ENCODE assay signal across 24 cellular contexts in the genomic region with DNA sequence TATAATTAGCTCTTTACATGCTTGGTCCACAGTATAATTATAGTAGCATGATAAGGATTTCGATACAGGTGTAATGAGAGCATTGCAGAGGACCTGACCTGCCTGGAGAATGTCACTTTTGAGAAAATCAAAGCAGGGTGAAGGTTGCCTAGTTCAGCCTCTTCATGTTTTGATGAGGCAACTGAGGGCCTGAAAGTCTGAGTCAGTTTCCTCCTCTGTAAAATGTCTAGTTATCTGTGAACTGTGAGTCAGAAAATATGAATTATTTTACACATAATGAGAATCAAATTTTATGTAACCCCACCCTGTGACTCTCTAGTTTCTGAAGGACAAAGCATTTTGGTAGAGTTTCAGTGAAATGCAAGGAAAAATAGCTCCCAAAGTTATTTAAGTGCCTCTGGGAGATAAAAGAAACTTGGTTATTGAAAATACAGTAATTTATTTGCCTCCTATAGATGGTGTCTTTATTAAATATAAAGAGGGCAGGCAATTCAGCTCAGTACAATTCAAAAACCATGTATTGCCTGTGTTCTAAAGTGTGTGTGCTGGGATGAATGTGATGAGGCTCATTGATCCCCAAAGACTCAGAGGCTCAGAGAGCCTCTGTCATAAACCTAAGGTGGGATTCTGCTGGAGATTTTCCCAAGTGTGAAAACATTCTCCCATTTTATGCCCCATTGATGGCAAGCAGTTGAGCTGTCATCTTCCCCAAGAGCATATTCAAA. TPM values are rescaled to one million over a fixed set of nuclear protein-coding genes. Genes with fewer than 3 reads are reported as not detected.
DNase-seq lines count a peak whose midpoint lies in the region; ATAC-seq and TF ChIP-seq lines count a peak whose summit lies in the region.
"Had no signal": no experiment of that assay in that cellular context is flagged by ENCODE, and none has a peak within 500 bp of the region (broad histone marks: within the 10 kb centered on the region; RNA-seq: fewer than 3 reads in every experiment).

No MANE protein-coding gene starts in this region.

- intact Hi-C loops in activated CD4-positive, alpha-beta T cell treated with anti-CD3 and anti-CD28 coated beads for 36 hours (cut with DNase I, micrococcal nuclease), result loop anchor here (1.0 to 5.0 kb wide), 3 partner anchors 69 to 283 kb away; no protein-coding TSS in a partner anchor

- POLR2A ChIA-PET in activated CD4-positive, alpha-beta T cell treated with anti-CD3 and anti-CD28 coated beads for 36 hours (lab: Charles Lee), result no interaction called here

- peaks cover 11% of the 10 kb centered on the region for H3K4me1 Mint-ChIP-seq in activated CD4-positive, alpha-beta T cell treated with anti-CD3 and anti-CD28 coated beads for 36 hours
- H3K4me1 Mint-ChIP-seq in activated T-helper 17 cell treated with anti-CD3 and anti-CD28 coated beads, Interleukin-2, amount 50 U/mL, for 72 hours, result no peaks in the 10 kb centered on the region
- H3K4me1 Mint-ChIP-seq: CD14-positive monocyte, nephron had no signal

- peak; percentile 98 for ATAC-seq in activated CD4-positive, alpha-beta T cell treated with anti-CD3 and anti-CD28 coated beads for 36 hours
- peak; percentile 97 for ATAC-seq in activated T-helper 17 cell treated with anti-CD3 and anti-CD28 coated beads, Interleukin-2, amount 50 U/mL, for 72 hours (replicated peaks)
- ATAC-seq: body of pancreas, esophagus mucosa, heart right ventricle, upper lobe of right lung had no signal

- H3K27me3 Mint-ChIP-seq in activated CD4-positive, alpha-beta T cell treated with anti-CD3 and anti-CD28 coated beads for 36 hours, result peaks cover 44% of the 10 kb centered on the region
- H3K27me3 Mint-ChIP-seq in activated T-helper 17 cell treated with anti-CD3 and anti-CD28 coated beads, Interleukin-2, amount 50 U/mL, for 72 hours, result peaks cover 25% of the 10 kb centered on the region

- peak; percentile 39 for DNase-seq in activated CD4-positive, alpha-beta T cell treated with anti-CD3 and anti-CD28 coated beads for 36 hours
- DNase-seq in activated CD4-positive, alpha-beta T cell treated with anti-CD3 and anti-CD28 coated beads, Interleukin-2, amount 50 U/mL, for 4 hours, result no peak
- DNase-seq in ELR (ENCODE audit: low read depth) (peak; percentile 64), fibroblast of the aortic adventitia (ENCODE audit: low read depth) (peak; percentile 53), cerebellar nuclear complex (lab: John Stamatoyannopoulos, UW) (no peak), DMS153 treated with DMSO at 0.1 percent for 48 hours (lab: John Stamatoyannopoulos, UW; ENCODE audit: unreplicated experiment) (no peak), NCI-H446 (lab: John Stamatoyannopoulos, UW) (no peak)
- DNase-seq: activated gamma-delta T cell; body of pancreas; dorsolateral prefrontal cortex; heart right ventricle; mesenchymal stem cell; NCI-H1105 treated with DMSO at 0.1 percent for 48 hours; NCI-H82; stimulated activated naive CD4-positive, alpha-beta T cell; upper lobe of right lung had no signal

- H3K9me3 Mint-ChIP-seq in activated CD4-positive, alpha-beta T cell treated with anti-CD3 and anti-CD28 coated beads for 36 hours (ENCODE audit: low read depth), result no peaks in the 10 kb centered on the region
- H3K9me3 Mint-ChIP-seq in activated T-helper 17 cell treated with anti-CD3 and anti-CD28 coated beads, Interleukin-2, amount 50 U/mL, for 72 hours, result no peaks in the 10 kb centered on the region
- H3K9me3 Mint-ChIP-seq: CD14-positive monocyte, nephron had no signal

- H3K27ac Mint-ChIP-seq in activated CD4-positive, alpha-beta T cell treated with anti-CD3 and anti-CD28 coated beads for 36 hours, result no peak overlapping the region
- H3K27ac Mint-ChIP-seq in activated T-helper 17 cell treated with anti-CD3 and anti-CD28 coated beads, Interleukin-2, amount 50 U/mL, for 72 hours, result peak overlapping the region; percentile 11
- H3K27ac Mint-ChIP-seq: CD14-positive monocyte, nephron, progenitor cell of endocrine pancreas had no signal

- H3K36me3 Mint-ChIP-seq in activated CD4-positive, alpha-beta T cell treated with anti-CD3 and anti-CD28 coated beads for 36 hours (ENCODE audit: low read depth), result no peaks in the 10 kb centered on the region
- H3K36me3 Mint-ChIP-seq in activated T-helper 17 cell treated with anti-CD3 and anti-CD28 coated beads, Interleukin-2, amount 50 U/mL, for 72 hours (ENCODE audit: low read depth), result no peaks in the 10 kb centered on the region
- H3K36me3 Mint-ChIP-seq: CD14-positive monocyte had no signal

- no peak overlapping the region for H3K4me3 ChIP-seq in fibroblast of the aortic adventitia (ENCODE audit: low read depth, low read length)
- H3K4me3 ChIP-seq: body of pancreas, dorsolateral prefrontal cortex, HAP-1, heart right ventricle, smooth muscle cell, upper lobe of right lung had no signal

- TF ChIP-seq CTCF in fibroblast of the aortic adventitia (IDR thresholded peaks at IDR 0.05; ENCODE audit: insufficient read depth, low read length), result no peak

- no peak overlapping the region for H3K4me3 Mint-ChIP-seq in activated CD4-positive, alpha-beta T cell treated with anti-CD3 and anti-CD28 coated beads for 36 hours
- no peak overlapping the region for H3K4me3 Mint-ChIP-seq in activated T-helper 17 cell treated with anti-CD3 and anti-CD28 coated beads, Interleukin-2, amount 50 U/mL, for 72 hours
- H3K4me3 Mint-ChIP-seq: nephron had no signal

- CTCF ChIA-PET in activated CD4-positive, alpha-beta T cell treated with anti-CD3 and anti-CD28 coated beads for 36 hours (lab: Charles Lee), result interaction anchor here (0.7 to 1.2 kb wide), 3 partner anchors 10 to 42 kb away, joined by 3 read pairs; no protein-coding TSS in a partner anchor

RNA-seq across cellular contexts. Expression of gene SAMD9L, which starts 37.3 kb away (rescaled TPM):
- total RNA-seq in activated CD4-positive, alpha-beta T cell treated with anti-CD3 and anti-CD28 coated beads for 36 hours, result 10 to 100 TPM; 19.6 to 27.8 TPM
- 10 to 100 TPM; 23.9 to 28.1 TPM for total RNA-seq in activated T-helper 17 cell treated with anti-CD3 and anti-CD28 coated beads, Interleukin-2, amount 50 U/mL, for 72 hours
- total RNA-seq in fibroblast of the aortic adventitia (ENCODE audit: low replicate concordance), result 22.6 and 39.4 TPM in 2 replicates
- total RNA-seq: progenitor cell of endocrine pancreas had no signal

RNA-seq across cellular contexts. Expression of gene HEPACAM2, which starts 40.8 kb away (rescaled TPM):
- total RNA-seq in activated CD4-positive, alpha-beta T cell treated with anti-CD3 and anti-CD28 coated beads for 36 hours, result not detected
- not detected for total RNA-seq in activated T-helper 17 cell treated with anti-CD3 and anti-CD28 coated beads, Interleukin-2, amount 50 U/mL, for 72 hours
- total RNA-seq in fibroblast of the aortic adventitia (ENCODE audit: low replicate concordance), result not detected in 2 replicates
- total RNA-seq: activated CD8-positive, alpha-beta memory T cell treated with anti-CD3 and anti-CD28 coated beads for 36 hours; esophagus mucosa; smooth muscle cell; upper lobe of right lung had no signal

RNA-seq across cellular contexts. Expression of gene VPS50, which starts 46.7 kb away (rescaled TPM):
- 10 to 100 TPM; 12.8 to 14.7 TPM for total RNA-seq in activated CD4-positive, alpha-beta T cell treated with anti-CD3 and anti-CD28 coated beads for 36 hours
- total RNA-seq in activated T-helper 17 cell treated with anti-CD3 and anti-CD28 coated beads, Interleukin-2, amount 50 U/mL, for 72 hours, result 10 to 100 TPM; 20.4 to 27.4 TPM
- 32.3 and 50.0 TPM in 2 replicates for total RNA-seq in fibroblast of the aortic adventitia (ENCODE audit: low replicate concordance)

Comparison
In these comparisons a context has a peak if more than half of its experiments do, and no peak if none do; other contexts are left out.
1. DNase-seq: peak in activated CD4-positive, alpha-beta T cell treated with anti-CD3 and anti-CD28 coated beads for 36 hours (single experiment), ELR (single experiment) and fibroblast of the aortic adventitia (single experiment); none in activated CD4-positive, alpha-beta T cell treated with anti-CD3 and anti-CD28 coated beads, Interleukin-2, amount 50 U/mL, for 4 hours (0 of 2), cerebellar nuclear complex (0 of 2), DMS153 treated with DMSO at 0.1 percent for 48 hours (single experiment) and NCI-H446 (0 of 2).